ENCODE assay signal across 29 cellular contexts in the genomic region with DNA sequence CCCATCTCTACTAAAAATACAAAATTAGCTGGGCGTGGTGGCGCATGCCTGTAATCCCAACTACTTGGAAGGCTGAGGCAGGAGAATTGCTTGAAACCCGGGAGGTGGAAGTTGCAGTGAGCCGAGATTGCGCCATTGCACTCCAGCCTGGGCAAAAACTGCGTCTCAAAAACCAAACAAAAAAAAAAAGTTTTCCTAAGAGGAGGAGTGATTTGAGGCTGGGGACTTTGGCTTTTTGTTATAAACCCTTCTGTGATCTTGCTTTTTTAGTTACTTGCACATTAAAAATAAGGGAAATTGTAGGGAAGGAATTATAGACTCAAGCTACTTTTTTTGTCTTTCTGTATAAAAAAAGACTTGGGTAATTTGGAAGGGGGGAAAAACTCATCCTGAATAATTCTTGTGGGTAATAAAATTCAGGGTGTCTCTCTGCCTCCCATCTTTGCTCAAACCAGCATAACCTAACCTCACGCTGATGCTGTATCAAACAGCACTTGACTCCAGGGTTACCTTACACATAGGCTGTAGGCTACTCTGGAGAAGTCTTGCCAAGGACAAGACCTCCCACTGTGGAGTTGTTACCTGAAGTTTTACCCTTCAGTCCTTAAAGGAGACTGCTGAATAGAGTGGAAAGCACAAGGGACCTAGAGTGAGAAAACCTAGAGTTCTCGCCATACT. TPM values are rescaled to one million over a fixed set of nuclear protein-coding genes. Genes with fewer than 3 reads are reported as not detected.
DNase-seq lines count a peak whose midpoint lies in the region; ATAC-seq and TF ChIP-seq lines count a peak whose summit lies in the region.
"Had no signal": no experiment of that assay in that cellular context is flagged by ENCODE, and none has a peak within 500 bp of the region (broad histone marks: within the 10 kb centered on the region; RNA-seq: fewer than 3 reads in every experiment).

No MANE protein-coding gene starts in this region.

- H3K27me3 Mint-ChIP-seq in activated T-cell treated with anti-CD3 and anti-CD28 coated beads, Interleukin-2, amount 50 U/mL, for 72 hours (ENCODE audit: low read depth) = no peaks in the 10 kb centered on the region
- H3K27me3 Mint-ChIP-seq in activated T-cell treated with anti-CD3 and anti-CD28 coated beads, Interleukin-2, amount 50 U/mL, for 24 hours = peaks cover 2% of the 10 kb centered on the region
- H3K27me3 Mint-ChIP-seq in GM23338 (ENCODE audit: insufficient read depth, low read depth, poor library complexity) (peaks cover 12% of the 10 kb centered on the region), neural crest cell (ENCODE audit: low read depth) (peaks cover 34% of the 10 kb centered on the region)
- no peaks in the 10 kb centered on the region for H3K27me3 Mint-ChIP-seq in central memory CD8-positive, alpha-beta T cell
- H3K27me3 Mint-ChIP-seq: activated naive CD8-positive, alpha-beta T cell treated with anti-CD3 and anti-CD28 coated beads for 36 hours; T-helper 17 cell had no signal

- H3K27ac ChIP-seq in GM23338 (ENCODE audit: low read depth) = no peak overlapping the region
- H3K27ac ChIP-seq: ascending aorta, esophagus muscularis mucosa, SJCRH30 had no signal

- 0 out of 2 replicates have a peak, but pooled peaks cover 5% of the 10 kb centered on the region for H3F3A ChIP-seq in GM23338 (replicated peaks; ENCODE audit: low read depth)

- no peak overlapping the region for H2AFZ ChIP-seq in GM23338

- H3K79me2 ChIP-seq in GM23338 (replicated peaks; ENCODE audit: insufficient read depth) = peaks cover 30% of the 10 kb centered on the region

- H3K4me1 ChIP-seq in GM23338 (ENCODE audit: insufficient read depth) = peaks cover 16% of the 10 kb centered on the region

- H3K4me3 ChIP-seq in GM23338 = peak overlapping the region; percentile 93; the same call in 1 of the 2 replicates

- peaks cover 4 to 5% of the 10 kb centered on the region in 2 donors for H3K36me3 Mint-ChIP-seq in activated T-cell treated with anti-CD3 and anti-CD28 coated beads, Interleukin-2, amount 50 U/mL, for 72 hours (ENCODE audit: insufficient read depth in 2 of 2)
- H3K36me3 Mint-ChIP-seq in activated T-cell treated with anti-CD3 and anti-CD28 coated beads, Interleukin-2, amount 50 U/mL, for 24 hours (ENCODE audit: low read depth) = peaks cover 31% of the 10 kb centered on the region
- peaks cover 8% of the 10 kb centered on the region for H3K36me3 Mint-ChIP-seq in GM23338 (ENCODE audit: low read depth)
- H3K36me3 Mint-ChIP-seq in central memory CD8-positive, alpha-beta T cell (ENCODE audit: insufficient read depth) = peaks cover 19% of the 10 kb centered on the region
- H3K36me3 Mint-ChIP-seq in neural crest cell (ENCODE audit: low read depth) = no peaks in the 10 kb centered on the region

- ATAC-seq in activated T-cell treated with anti-CD3 and anti-CD28 coated beads, Interleukin-2, amount 50 U/mL, for 72 hours (replicated peaks in 1 of 2) = no peak
- ATAC-seq in GM23338 (no peak), HG02798 (IDR thresholded peaks at IDR 0.05; ENCODE audit: poor library complexity, unreplicated experiment) (no peak)
- ATAC-seq in central memory CD8-positive, alpha-beta T cell (replicated peaks; ENCODE audit: extremely low read depth, poor library complexity, severe bottlenecking) = no peak
- ATAC-seq: T-helper 17 cell had no signal

- H3K4me1 Mint-ChIP-seq in activated T-cell treated with anti-CD3 and anti-CD28 coated beads, Interleukin-2, amount 50 U/mL, for 72 hours (ENCODE audit: low read depth) = peaks cover 35% of the 10 kb centered on the region
- peaks cover 38% of the 10 kb centered on the region for H3K4me1 Mint-ChIP-seq in activated T-cell treated with anti-CD3 and anti-CD28 coated beads, Interleukin-2, amount 50 U/mL, for 24 hours (ENCODE audit: low read depth)
- peaks cover 23% of the 10 kb centered on the region for H3K4me1 Mint-ChIP-seq in GM23338
- peaks cover 38% of the 10 kb centered on the region for H3K4me1 Mint-ChIP-seq in central memory CD8-positive, alpha-beta T cell
- peaks cover 25% of the 10 kb centered on the region for H3K4me1 Mint-ChIP-seq in neural crest cell

- no peaks in the 10 kb centered on the region for H3K36me3 ChIP-seq in GM23338 (ENCODE audit: insufficient read depth)
- H3K36me3 ChIP-seq: ascending aorta, esophagus muscularis mucosa, SJCRH30, upper lobe of left lung had no signal

- H3K9me2 ChIP-seq in GM23338 (ENCODE audit: insufficient read depth) = no peaks in the 10 kb centered on the region

- TF ChIP-seq CTCF in GM23338 (conservative IDR thresholded peaks at IDR 0.05; ENCODE audit: low read depth in 2 of 2) (no peak), neural crest cell (conservative IDR thresholded peaks at IDR 0.05) (no peak)

- H3K27ac Mint-ChIP-seq in activated T-cell treated with anti-CD3 and anti-CD28 coated beads, Interleukin-2, amount 50 U/mL, for 72 hours = peak overlapping the region; percentile 71
- no peak overlapping the region for H3K27ac Mint-ChIP-seq in activated T-cell treated with anti-CD3 and anti-CD28 coated beads, Interleukin-2, amount 50 U/mL, for 24 hours
- H3K27ac Mint-ChIP-seq in GM23338 = no peak overlapping the region
- H3K27ac Mint-ChIP-seq in central memory CD8-positive, alpha-beta T cell (ENCODE audit: low read depth) = no peak overlapping the region
- H3K27ac Mint-ChIP-seq in neural crest cell (ENCODE audit: unreplicated experiment) = no peak overlapping the region
- H3K27ac Mint-ChIP-seq: activated naive CD8-positive, alpha-beta T cell treated with anti-CD3 and anti-CD28 coated beads for 36 hours had no signal

- no peak for DNase-seq in activated T-cell treated with anti-CD3 and anti-CD28 coated beads, Interleukin-2, amount 50 U/mL, for 72 hours
- DNase-seq in activated T-cell treated with anti-CD3 and anti-CD28 coated beads, Interleukin-2, amount 50 U/mL, for 24 hours = no peak
- no peak for DNase-seq in GM23338 (ENCODE audit: low spot score)
- no peak for DNase-seq in central memory CD8-positive, alpha-beta T cell (ENCODE audit: low spot score in 2 of 2)
- no peak for DNase-seq in neural crest cell (ENCODE audit: low read depth, low spot score)
- DNase-seq in activated CD8-positive, alpha-beta memory T cell treated with anti-CD3 and anti-CD28 coated beads, Interleukin-2, amount 50 U/mL, for 4 hours = no peak
- no peak for DNase-seq in stimulated activated naive CD4-positive, alpha-beta T cell treated with Interleukin-2 at 50 U/mL for 16 hours (lab: John Stamatoyannopoulos, UW)
- DNase-seq: ACHN; activated CD4-positive, alpha-beta T cell treated with anti-CD3 and anti-CD28 coated beads for 4 hours; activated naive CD8-positive, alpha-beta T cell treated with anti-CD3 and anti-CD28 coated beads for 36 hours; caudate nucleus; foreskin melanocyte; GF-D8; H7; KBM-7; left cardiac atrium; mammary epithelial cell; NCI-H1417 treated with DMSO at 0.1 percent for 48 hours; NCI-H446; SJCRH30; stimulated activated CD4-positive, alpha-beta T cell treated with anti-CD3 and anti-CD28 coated beads, Interleukin-1b, Interleukin-23, amount 100 ng/mL, for 48 hours; substantia nigra; T-helper 17 cell; upper lobe of left lung had no signal

- peaks cover 19% of the 10 kb centered on the region for H4K20me1 ChIP-seq in GM23338 (replicated peaks; ENCODE audit: insufficient read depth)

- H3K4me3 Mint-ChIP-seq in activated T-cell treated with anti-CD3 and anti-CD28 coated beads, Interleukin-2, amount 50 U/mL, for 72 hours = peak overlapping the region; percentile 47 to 98
- H3K4me3 Mint-ChIP-seq in activated T-cell treated with anti-CD3 and anti-CD28 coated beads, Interleukin-2, amount 50 U/mL, for 24 hours = no peak overlapping the region
- H3K4me3 Mint-ChIP-seq in GM23338 (no peak overlapping the region), neural crest cell (peak overlapping the region; percentile 99)
- peak overlapping the region; percentile 93 for H3K4me3 Mint-ChIP-seq in central memory CD8-positive, alpha-beta T cell

- no peak overlapping the region for H3K4me2 ChIP-seq in GM23338

- H3K9me3 Mint-ChIP-seq in activated T-cell treated with anti-CD3 and anti-CD28 coated beads, Interleukin-2, amount 50 U/mL, for 72 hours = no peaks in the 10 kb centered on the region
- no peaks in the 10 kb centered on the region for H3K9me3 Mint-ChIP-seq in activated T-cell treated with anti-CD3 and anti-CD28 coated beads, Interleukin-2, amount 50 U/mL, for 24 hours
- H3K9me3 Mint-ChIP-seq in GM23338 = no peaks in the 10 kb centered on the region
- H3K9me3 Mint-ChIP-seq in central memory CD8-positive, alpha-beta T cell = no peaks in the 10 kb centered on the region
- no peaks in the 10 kb centered on the region for H3K9me3 Mint-ChIP-seq in neural crest cell
- H3K9me3 Mint-ChIP-seq: activated naive CD8-positive, alpha-beta T cell treated with anti-CD3 and anti-CD28 coated beads for 36 hours; activated T-helper 1 cell treated with anti-CD3 and anti-CD28 coated beads, Interleukin-12 subunit alpha, Interleukin-12 subunit beta, Interleukin-2, Interleukin-4 antibody, amounts not matched to agents 30 ng/mL and 10 ng/mL and 1 ng/mL, durations not matched to agents 14 hours and 24 hours and 36 hours; dendritic cell treated with granulocyte-macrophage colony-stimulating factor and Interleukin-4, amounts not matched to agents 40 ng/mL and 50 ng/mL, for 4 days had no signal

- H3K27me3 ChIP-seq in GM23338 (ENCODE audit: insufficient read depth) = peaks cover 13% of the 10 kb centered on the region
- H3K27me3 ChIP-seq: ascending aorta, esophagus muscularis mucosa, SJCRH30, upper lobe of left lung had no signal

TF ChIP-seq in GM23338, 12 proteins besides CTCF, POLR2A, EP300 and RAD21 (continues in another document):
- TF ChIP-seq ZNF114 (CRISPR knock-in tag; IDR thresholded peaks at IDR 0.05) (no peak), POLR2AphosphoS5 (IDR thresholded peaks at IDR 0.05; ENCODE audit: low read depth) (no peak), NANOG (IDR thresholded peaks at IDR 0.05; ENCODE audit: borderline replicate concordance) (no peak)

RNA-seq across cellular contexts. Expression of gene CDR2, which starts 1.7 kb away (rescaled TPM):
- 10 to 100 TPM; 50.0 to 57.2 TPM for total RNA-seq in activated T-cell treated with anti-CD3 and anti-CD28 coated beads, Interleukin-2, amount 50 U/mL, for 72 hours
- 39.3 and 43.7 TPM in 2 replicates for total RNA-seq in GM23338 (2014; rRNA removed; shearing (Covaris generic))
- polyA plus RNA-seq in GM23338 (2016; fragmentation: Nextera tagmentation; extraction: Ambion mirVana) = 13.0 and 17.7 TPM in 2 replicates
- total RNA-seq in neural crest cell = 16.1 and 17.5 TPM in 2 replicates

Comparison
In these comparisons a context has a peak if more than half of its experiments do, and no peak if none do; other contexts are left out.
1. H3K4me3 Mint-ChIP-seq: peak in activated T-cell treated with anti-CD3 and anti-CD28 coated beads, Interleukin-2, amount 50 U/mL, for 72 hours (2 of 2), central memory CD8-positive, alpha-beta T cell (single experiment) and neural crest cell (single experiment); none in activated T-cell treated with anti-CD3 and anti-CD28 coated beads, Interleukin-2, amount 50 U/mL, for 24 hours (single experiment) and GM23338 (single experiment).